Comparison of ENCODE assay signal across 22 cellular contexts in genomic region chr2:181241366-181241765, GRCh38.
DNase-seq lines count a peak whose midpoint lies in the region; ATAC-seq and TF ChIP-seq lines count a peak whose summit lies in the region.
"Had no signal": no experiment of that assay in that cellular context is flagged by ENCODE, and none has a peak within 500 bp of the region (broad histone marks: within the 10 kb centered on the region; RNA-seq: fewer than 3 reads in every experiment).

No MANE protein-coding gene starts in this region.

- H3K27me3 ChIP-seq in neuron (ENCODE audit: insufficient read depth, low read length) (no peaks in the 10 kb centered on the region), right lobe of liver (no peaks in the 10 kb centered on the region), mammary epithelial cell (ENCODE audit: insufficient read depth, low read length) (no peaks in the 10 kb centered on the region)
- H3K27me3 ChIP-seq: tibial nerve had no signal

- no peak overlapping the region for H3K4me3 ChIP-seq in neuron (ENCODE audit: low read length)
- H3K4me3 ChIP-seq in right lobe of liver, result no peak overlapping the region
- H3K4me3 ChIP-seq in mammary epithelial cell (replicated peaks in 1 of 3; ENCODE audit: insufficient read depth in 1 of 3, low read depth in 2 of 3, low read length in 3 of 3), result no peak overlapping the region
- H3K4me3 ChIP-seq: tibial nerve had no signal

- no peaks in the 10 kb centered on the region for H3K9me3 ChIP-seq in neuron (ENCODE audit: low read length)
- no peaks in the 10 kb centered on the region for H3K9me3 ChIP-seq in right lobe of liver
- no peaks in the 10 kb centered on the region for H3K9me3 ChIP-seq in mammary epithelial cell (replicated peaks; ENCODE audit: insufficient read depth, low read length)
- H3K9me3 ChIP-seq: tibial nerve had no signal

- no peak for TF ChIP-seq CTCF in right lobe of liver (IDR thresholded peaks at IDR 0.05)
- no peak for TF ChIP-seq CTCF in mammary epithelial cell (conservative IDR thresholded peaks at IDR 0.05 in 1 of 2, IDR thresholded peaks at IDR 0.05 in 1 of 2; ENCODE audit: extremely low read depth in 1 of 2, insufficient read depth in 1 of 2, low read depth in 1 of 2, low read length in 2 of 2)

- no peaks in the 10 kb centered on the region for H3K36me3 ChIP-seq in neuron (ENCODE audit: insufficient read depth, low read length)
- H3K36me3 ChIP-seq in right lobe of liver, result no peaks in the 10 kb centered on the region
- H3K36me3 ChIP-seq in mammary epithelial cell (ENCODE audit: insufficient read depth, low read length), result no peaks in the 10 kb centered on the region
- H3K36me3 ChIP-seq: tibial nerve had no signal

- in situ Hi-C loops in SK-MEL-5 (cut with HindIII; ENCODE audit: low pct_unique_long_range_greater_than_20kb, low sequenced_read_pairs), result no loop called here
- in situ Hi-C loops in mammary epithelial cell (cut with MboI; ENCODE audit: low sequenced_read_pairs in 2 of 2), result no loop called here

- H3K4me1 Mint-ChIP-seq in activated naive CD8-positive, alpha-beta T cell (ENCODE audit: low read depth), result peaks cover 50% of the 10 kb centered on the region
- H3K4me1 Mint-ChIP-seq in activated naive CD8-positive, alpha-beta T cell treated with anti-CD3 and anti-CD28 coated beads for 36 hours, result peaks cover 42% of the 10 kb centered on the region

- no peaks in the 10 kb centered on the region for H3K27me3 Mint-ChIP-seq in activated naive CD8-positive, alpha-beta T cell
- H3K27me3 Mint-ChIP-seq in activated naive CD8-positive, alpha-beta T cell treated with anti-CD3 and anti-CD28 coated beads for 36 hours, result no peaks in the 10 kb centered on the region
- H3K27me3 Mint-ChIP-seq: IgD-negative memory B cell had no signal

- peaks cover 4% of the 10 kb centered on the region for H3K9me3 Mint-ChIP-seq in activated naive CD8-positive, alpha-beta T cell (ENCODE audit: low read depth)
- peaks cover 6% of the 10 kb centered on the region for H3K9me3 Mint-ChIP-seq in activated naive CD8-positive, alpha-beta T cell treated with anti-CD3 and anti-CD28 coated beads for 36 hours
- H3K9me3 Mint-ChIP-seq: CD14-positive monocyte had no signal

- ATAC-seq in HG02623 (IDR thresholded peaks at IDR 0.05; ENCODE audit: unreplicated experiment), result peak; percentile 11
- ATAC-seq in right lobe of liver, result no peak
- ATAC-seq: natural killer cell had no signal

- no peak for DNase-seq in activated naive CD8-positive, alpha-beta T cell treated with anti-CD3 and anti-CD28 coated beads for 36 hours
- peak; percentile 84 for DNase-seq in SK-MEL-5 (ENCODE audit: low read depth, low spot score)
- DNase-seq in inferior parietal cortex (ENCODE audit: extremely low spot score), result no peak
- no peak for DNase-seq in right lobe of liver
- no peak for DNase-seq in mammary epithelial cell
- DNase-seq: activated CD4-positive, CD25-positive, alpha-beta regulatory T cell treated with anti-CD3 and anti-CD28 coated beads, Interleukin-2, amount 50 U/mL, for 72 hours; activated CD8-positive, alpha-beta memory T cell treated with anti-CD3 and anti-CD28 coated beads, Interleukin-2, amount 50 U/mL, for 4 hours; activated gamma-delta T cell treated with Interleukin-2 at 50 U/mL for 16 hours; DMS79 treated with DMSO at 0.1 percent for 48 hours; erythroblast; mesenchymal stem cell; natural killer cell; Right ventricle myocardium superior; stimulated activated CD4-positive, alpha-beta T cell treated with anti-CD3 and anti-CD28 coated beads, Interleukin-2, amount 100 ng/mL, for 24 hours; stimulated activated naive CD8-positive, alpha-beta T cell treated with anti-CD3 and anti-CD28 coated beads, Interleukin-15, Interleukin-2, amounts not matched to agents 100 U/mL and 50 U/mL, for 24 hours had no signal

- H2AFZ ChIP-seq in neuron (ENCODE audit: low read depth, low read length) (peak overlapping the region; percentile 91), mammary epithelial cell (ENCODE audit: low read depth, low read length) (no peak overlapping the region)

- TF ChIP-seq POLR2A in right lobe of liver (IDR thresholded peaks at IDR 0.05), result no peak

- WGBS in right lobe of liver (ENCODE audit: insufficient coverage, low coverage, low lambda C conversion rate, missing lambda C conversion rate), result 45% methylated on average over 2 of the region's 2 CpGs
- 34% methylated on average over 2 of the region's 2 CpGs for WGBS in mammary epithelial cell (ENCODE audit: low coverage, missing lambda C conversion rate)

- H3K4me3 Mint-ChIP-seq in activated naive CD8-positive, alpha-beta T cell, result no peak overlapping the region
- no peak overlapping the region for H3K4me3 Mint-ChIP-seq in activated naive CD8-positive, alpha-beta T cell treated with anti-CD3 and anti-CD28 coated beads for 36 hours
- H3K4me3 Mint-ChIP-seq: CD14-positive monocyte, IgD-negative memory B cell, natural killer cell had no signal

- intact Hi-C loops in right lobe of liver (cut with DNase I), result no loop called here
- intact Hi-C loops in mammary epithelial cell (cut with micrococcal nuclease), result no loop called here

- H3K4me2 ChIP-seq in mammary epithelial cell (ENCODE audit: insufficient read depth, low read depth, low read length), result no peak overlapping the region

- H3K9ac ChIP-seq in mammary epithelial cell (ENCODE audit: insufficient read depth, low read length), result no peak overlapping the region

- dilution Hi-C loops in mammary epithelial cell (cut with HindIII; ENCODE audit: low sequenced_read_pairs), result no loop called here

- CTCF ChIA-PET in mammary epithelial cell (lab: Charles Lee; ENCODE audit: low non-redundant PET), result no interaction called here

- peak overlapping the region; percentile 61 for H3K27ac Mint-ChIP-seq in activated naive CD8-positive, alpha-beta T cell
- no peak overlapping the region for H3K27ac Mint-ChIP-seq in activated naive CD8-positive, alpha-beta T cell treated with anti-CD3 and anti-CD28 coated beads for 36 hours

- H3K79me2 ChIP-seq in mammary epithelial cell (ENCODE audit: insufficient read depth, low read length), result no peaks in the 10 kb centered on the region

- BruUV-seq in mammary epithelial cell (replicated peaks; lab: Mats Ljungman, UMichigan), result no TSS peak

- H3K27ac ChIP-seq in right lobe of liver, result no peak overlapping the region
- no peak overlapping the region for H3K27ac ChIP-seq in mammary epithelial cell (ENCODE audit: insufficient read depth, low read depth, low read length)
- H3K27ac ChIP-seq: HL-60, tibial nerve had no signal

- H3K4me1 ChIP-seq in neuron (ENCODE audit: insufficient read depth, low read length), result peaks cover 3% of the 10 kb centered on the region
- H3K4me1 ChIP-seq in right lobe of liver, result no peaks in the 10 kb centered on the region
- H3K4me1 ChIP-seq in mammary epithelial cell (ENCODE audit: insufficient read depth, low read length), result no peaks in the 10 kb centered on the region
- H3K4me1 ChIP-seq: tibial nerve had no signal

- no peaks in the 10 kb centered on the region for H4K20me1 ChIP-seq in mammary epithelial cell (ENCODE audit: insufficient read depth, low read length)

- peaks cover 16% of the 10 kb centered on the region for H3K36me3 Mint-ChIP-seq in activated naive CD8-positive, alpha-beta T cell
- peaks cover 14% of the 10 kb centered on the region for H3K36me3 Mint-ChIP-seq in activated naive CD8-positive, alpha-beta T cell treated with anti-CD3 and anti-CD28 coated beads for 36 hours
